In genomic region chr5:83752700-83753099, GRCh38 we compare ENCODE assay signal across 34 cellular contexts. TPM values are rescaled to one million over a fixed set of nuclear protein-coding genes. Genes with fewer than 3 reads are reported as not detected.
"Had no signal": no experiment of that assay in that cellular context is flagged by ENCODE, and none has a peak within 500 bp of the region (broad histone marks: within the 10 kb centered on the region; RNA-seq: fewer than 3 reads in every experiment).

No MANE protein-coding gene starts in this region.

- H3K36me3 ChIP-seq: Peyer's patch, SJSA1 had no signal

- DNase-seq: activated B cell treated with CpG ODN at 0.5 μM for 24 hours; activated CD4-positive, alpha-beta memory T cell treated with anti-CD3 and anti-CD28 coated beads for 36 hours; activated CD4-positive, alpha-beta T cell treated with anti-CD3 and anti-CD28 coated beads for 4 hours; activated CD4-positive, alpha-beta T cell treated with anti-CD3 and anti-CD28 coated beads, Interleukin-2, amount 50 U/mL, for 1 hour; activated CD4-positive, CD25-positive, alpha-beta regulatory T cell treated with anti-CD3 and anti-CD28 coated beads, Interleukin-2, amount 50 U/mL, for 72 hours; activated CD8-positive, alpha-beta memory T cell treated with anti-CD3 and anti-CD28 coated beads, Interleukin-2, amount 50 U/mL, for 4 hours; activated effector memory CD4-positive, alpha-beta T cell treated with Interleukin-2 at 50 U/mL for 16 hours; activated naive CD4-positive, alpha-beta T cell treated with anti-CD3 and anti-CD28 coated beads, Interleukin-2, amount 10 ng/mL, durations not matched to agents 7 days and 5 days; activated naive CD8-positive, alpha-beta T cell treated with anti-CD3 and anti-CD28 coated beads, Interleukin-2, amount 50 U/mL, for 24 hours; activated T-cell treated with anti-CD3 and anti-CD28 coated beads for 4 hours; activated T-cell treated with anti-CD3 and anti-CD28 coated beads, Interleukin-2, amount 50 U/mL, for 4 hours; anterior cingulate cortex; caudate nucleus; cerebellar nuclear complex; NCI-H1105; NCI-H1417 treated with DMSO at 0.1 percent for 48 hours; NCI-H187 treated with DMSO at 0.1 percent for 48 hours; NCI-H2081; NCI-H226; NCI-H446 treated with DMSO at 0.1 percent for 48 hours; NCI-H524; NCI-H69; NCI-H82; Peyer's patch; RPMI8226; SHP77 treated with DMSO at 0.1 percent for 48 hours; SK-N-SH; T-helper 1 cell; T-helper 9 cell had no signal

- H3K4me2 ChIP-seq: SK-N-SH had no signal

- ATAC-seq: activated naive CD8-positive, alpha-beta T cell treated with anti-CD3 and anti-CD28 coated beads, Interleukin-2, amount 50 U/mL, for 24 hours; activated T-cell treated with anti-CD3 and anti-CD28 coated beads, Interleukin-2, amount 50 U/mL, for 4 hours had no signal

- H3K27me3 ChIP-seq: Peyer's patch, SJSA1 had no signal

- H3K9ac ChIP-seq: SK-N-SH had no signal

- H3K9me3 ChIP-seq: Peyer's patch, SJSA1, SK-N-SH had no signal

- FAIRE-seq: bronchial epithelial cell had no signal

- H3K4me3 ChIP-seq: Peyer's patch, SJSA1 had no signal

- H3K4me1 ChIP-seq: Peyer's patch, SJSA1 had no signal

- H3K27ac ChIP-seq: Peyer's patch, SJSA1, VCaP had no signal

RNA-seq across cellular contexts. Expression of gene HAPLN1, which starts 32.0 kb away (rescaled TPM):
- total RNA-seq: activated B cell treated with CpG ODN at 0.5 μM for 24 hours; activated CD4-positive, alpha-beta memory T cell treated with anti-CD3 and anti-CD28 coated beads for 36 hours; activated T-cell treated with anti-CD3 and anti-CD28 coated beads, Interleukin-2, amount 50 U/mL, for 4 hours; bronchial epithelial cell; LHCN-M2; MCF 10A had no signal
